In the genomic region with DNA sequence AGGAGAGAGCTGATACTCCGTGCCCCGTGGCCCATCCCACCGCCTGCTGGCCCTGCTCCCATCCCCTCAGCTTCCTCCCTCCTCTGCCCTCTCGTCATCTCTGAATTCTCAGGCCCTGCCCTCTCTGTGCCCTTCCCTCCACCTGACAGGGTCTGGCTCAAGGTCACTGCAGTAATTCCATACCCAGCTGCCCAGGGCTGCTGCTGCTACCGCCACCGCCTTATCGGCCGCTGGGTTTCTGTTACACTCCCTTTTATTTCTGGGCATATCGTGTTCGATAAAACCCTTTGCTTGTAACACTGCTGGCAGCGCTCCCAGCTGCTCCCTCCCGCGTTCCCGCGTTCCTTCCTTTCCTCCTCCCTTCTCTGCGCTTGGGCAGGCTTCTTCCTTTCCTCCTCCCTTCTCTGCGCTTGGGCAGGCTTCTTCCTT, we compare ENCODE assay signal across 9 cellular contexts. TPM values are rescaled to one million over a fixed set of nuclear protein-coding genes. Genes with fewer than 3 reads are reported as not detected.
DNase-seq lines count a peak whose midpoint lies in the region; ATAC-seq and TF ChIP-seq lines count a peak whose summit lies in the region.
"Had no signal": no experiment of that assay in that cellular context is flagged by ENCODE, and none has a peak within 500 bp of the region (broad histone marks: within the 10 kb centered on the region; RNA-seq: fewer than 3 reads in every experiment).

No MANE protein-coding gene starts in this region.

- peak overlapping the region; percentile 89 for H3K4me3 ChIP-seq in PC-9

- TF ChIP-seq CTCF in PC-9 (conservative IDR thresholded peaks at IDR 0.05) (no peak), GM10266 (IDR thresholded peaks at IDR 0.05; ENCODE audit: control insufficient read depth, insufficient read depth, low read depth, missing control alignments) (no peak)

- no TSS peak for BruUV-seq in PC-9 (replicated peaks; lab: Mats Ljungman, UMichigan)

- no peaks in the 10 kb centered on the region for H3K9me2 ChIP-seq in PC-9 (ENCODE audit: insufficient read depth)

- peaks cover 4% of the 10 kb centered on the region; the same call in 1 of the 2 replicates for H3K36me3 ChIP-seq in PC-9 (ENCODE audit: low read depth)

- H3K79me2 ChIP-seq in PC-9 (ENCODE audit: low read depth), result peaks cover 35% of the 10 kb centered on the region

- H4K20me1 ChIP-seq in PC-9 (ENCODE audit: insufficient read depth), result no peaks in the 10 kb centered on the region; the same call in 1 of the 2 replicates

- DNase-seq in ELR (ENCODE audit: low read depth), result peak; percentile 28
- peak; percentile 51 to 52 for DNase-seq in PC-9
- peak in 26 of 42 donors; percentile 16 to 67 (median 44) for DNase-seq in head of caudate nucleus
- peak; percentile 23 for DNase-seq in renal cortical epithelial cell (ENCODE audit: low read depth)
- no peak for DNase-seq in GM10266 (ENCODE audit: extremely low spot score)
- no peak for DNase-seq in NCI-H1048 (lab: John Stamatoyannopoulos, UW)
- DNase-seq in activated CD4-positive, alpha-beta T cell treated with anti-CD3 and anti-CD28 coated beads, Interleukin-2, amount 50 U/mL, for 1 hour, result no peak

- no peaks in the 10 kb centered on the region for H3K27me3 ChIP-seq in PC-9 (ENCODE audit: insufficient read depth, low read depth)

- ATAC-seq in GM18520 (IDR thresholded peaks at IDR 0.05; ENCODE audit: unreplicated experiment), result no peak

- H3K4me1 ChIP-seq in PC-9 (replicated peaks; ENCODE audit: insufficient read depth), result peaks cover 42% of the 10 kb centered on the region

- intact Hi-C loops in PC-9 (cut with micrococcal nuclease; ENCODE audit: unreplicated experiment), result loop anchor here (1.0 to 2.0 kb wide), 3 partner anchors 23 to 51 kb away; no protein-coding TSS in a partner anchor
- intact Hi-C loops in head of caudate nucleus (cut with DNase I), result no loop called here

- POLR2A ChIA-PET in PC-9 (lab: Charles Lee; ENCODE audit: unreplicated experiment), result interaction anchor here (0.5 to 0.6 kb wide), 2 partner anchors 10 to 17 kb away, joined by 3 to 5 read pairs; no protein-coding TSS in a partner anchor

- CTCF ChIA-PET in PC-9 (lab: Charles Lee), result interaction anchor here (0.6 to 1.0 kb wide), 2 partner anchors 36 to 166 kb away, joined by 4 to 9 read pairs; no protein-coding TSS in a partner anchor

- H3F3A ChIP-seq in PC-9 (ENCODE audit: insufficient read depth, low read depth), result peaks cover 21% of the 10 kb centered on the region

- 0 out of 2 replicates have a peak overlapping the region, but pooled peaks have one; percentile 0 for H2AFZ ChIP-seq in PC-9

- H3K4me2 ChIP-seq in PC-9, result peak overlapping the region; percentile 80

- H3K27ac ChIP-seq in PC-9, result peak overlapping the region; percentile 51

- no peaks in the 10 kb centered on the region for H3K9me3 ChIP-seq in PC-9 (ENCODE audit: insufficient read depth, low read depth)

RNA-seq across cellular contexts. Expression of a gene that starts 1.2 kb away (rescaled TPM):
- 15.6 and 22.8 TPM in 2 replicates for total RNA-seq in PC-9 (2021)
- 0.17 and 0.99 TPM in 2 replicates for total RNA-seq in renal cortical epithelial cell
- total RNA-seq: subcutaneous adipose tissue had no signal

RNA-seq across cellular contexts. Expression of a gene that starts 13.2 kb away (rescaled TPM):
- total RNA-seq in PC-9 (2021), result 41.5 and 60.5 TPM in 2 replicates
- 59.3 and 62.7 TPM in 2 replicates for total RNA-seq in renal cortical epithelial cell

RNA-seq across cellular contexts. Expression of a gene that starts 25.5 kb away (rescaled TPM):
- total RNA-seq in PC-9 (2021) (4.9 and 11.6 TPM in 2 replicates), renal cortical epithelial cell (0.30 TPM in 1 of 2 replicates, not detected in the other)

RNA-seq across cellular contexts. Expression of a gene that starts 26.8 kb away (rescaled TPM):
- total RNA-seq in PC-9 (2021) (0.28 and 0.46 TPM in 2 replicates), renal cortical epithelial cell (0.10 TPM in 1 of 2 replicates, not detected in the other)

RNA-seq across cellular contexts. Expression of a gene that starts 55.1 kb away (rescaled TPM):
- total RNA-seq in PC-9 (2021) (14.8 and 15.1 TPM in 2 replicates), renal cortical epithelial cell (9.2 and 14.6 TPM in 2 replicates)

Comparison
In these comparisons a context has a peak if more than half of its experiments do, and no peak if none do; other contexts are left out.
1. DNase-seq: peak in ELR (single experiment), PC-9 (2 of 2), head of caudate nucleus (26 of 42) and renal cortical epithelial cell (single experiment); none in GM10266 (single experiment), NCI-H1048 (single experiment) and activated CD4-positive, alpha-beta T cell treated with anti-CD3 and anti-CD28 coated beads, Interleukin-2, amount 50 U/mL, for 1 hour (single experiment).